In genomic region chr2:98026927-98027522, GRCh38 we compare ENCODE assay signal across 8 cellular contexts. TPM values are rescaled to one million over a fixed set of nuclear protein-coding genes. Genes with fewer than 3 reads are reported as not detected.
DNase-seq lines count a peak whose midpoint lies in the region; ATAC-seq and TF ChIP-seq lines count a peak whose summit lies in the region.

No MANE protein-coding gene starts in this region.

- no peak overlapping the region for H2BK15ac ChIP-seq in mesendoderm (replicated peaks; ENCODE audit: low read depth)

- TF ChIP-seq CTCF in NB4 (IDR thresholded peaks at IDR 0.05; ENCODE audit: low read depth, low read length), result no peak

- H3K4ac ChIP-seq in mesendoderm (ENCODE audit: low read depth, low read length), result no peak overlapping the region

- no peak overlapping the region for H4K8ac ChIP-seq in mesendoderm (ENCODE audit: low read depth, low read length)

- no peak overlapping the region for H3K4me2 ChIP-seq in mesendoderm (ENCODE audit: low read length)

- no peak for TF ChIP-seq POLR2A in NB4 (IDR thresholded peaks at IDR 0.05; ENCODE audit: extremely low read depth, insufficient read length)

- WGBS in mesendoderm (ENCODE audit: extremely low coverage, insufficient coverage, low lambda C conversion rate), result no CpG with 5 or more reads among the region's 2 CpGs

- H4K5ac ChIP-seq in mesendoderm (ENCODE audit: low read length), result no peak overlapping the region

- H3K79me1 ChIP-seq in mesendoderm (ENCODE audit: low read length), result no peaks in the 10 kb centered on the region

- peaks cover 23% of the 10 kb centered on the region for H3K4me1 ChIP-seq in mesendoderm (ENCODE audit: control insufficient read depth, low read depth, low read length)

- H3K27ac ChIP-seq in mesendoderm (ENCODE audit: low read depth, low read length), result no peak overlapping the region

- no peak overlapping the region for H3K56ac ChIP-seq in mesendoderm (ENCODE audit: low read length)

- DNase-seq in NB4 (ENCODE audit: low read depth) (peak; percentile 84), mesendoderm (no peak), GM03348 (ENCODE audit: low spot score) (no peak), NCI-H1436 (lab: John Stamatoyannopoulos, UW) (no peak), left colon (no peak), dedifferentiated amniotic fluid mesenchymal stem cell (ENCODE audit: extremely low spot score) (no peak)

- H2BK5ac ChIP-seq in mesendoderm (ENCODE audit: low read length), result no peak overlapping the region

- no peaks in the 10 kb centered on the region for H3K36me3 ChIP-seq in mesendoderm (ENCODE audit: control insufficient read depth, insufficient read depth, low read length)

- H3K79me2 ChIP-seq in mesendoderm (ENCODE audit: control insufficient read depth, insufficient read depth, low read length), result no peaks in the 10 kb centered on the region

- intact Hi-C loops in left colon (cut with DNase I, micrococcal nuclease), result no loop called here

- no peak overlapping the region for H3K9ac ChIP-seq in mesendoderm (ENCODE audit: low read length)

- no peak overlapping the region for H3K23ac ChIP-seq in mesendoderm (ENCODE audit: low read length)

- no peaks in the 10 kb centered on the region for H3K27me3 ChIP-seq in mesendoderm (ENCODE audit: insufficient read depth, low read length, poor library complexity)

- ATAC-seq in GM18873 (IDR thresholded peaks at IDR 0.05; ENCODE audit: low FRiP score, unreplicated experiment), result peak; percentile 75
- ATAC-seq in HG02623 (IDR thresholded peaks at IDR 0.05; ENCODE audit: unreplicated experiment), result peak; percentile 80
- ATAC-seq in left colon, result no peak

- H3K4me3 ChIP-seq in NB4 (ENCODE audit: low read depth, low read length), result no peak overlapping the region
- H3K4me3 ChIP-seq in mesendoderm (ENCODE audit: low read length), result no peak overlapping the region

- H2BK120ac ChIP-seq in mesendoderm (ENCODE audit: low read depth, low read length), result no peak overlapping the region

- H2AK5ac ChIP-seq in mesendoderm (ENCODE audit: low read length), result peak overlapping the region; percentile 15

- H3K18ac ChIP-seq in mesendoderm (ENCODE audit: low read length), result no peak overlapping the region

RNA-seq across cellular contexts. Expression of gene TMEM131, which starts 31.3 kb away (rescaled TPM):
- polyA plus RNA-seq in mesendoderm (2013, experiment 1 of 2), result 24.4 TPM
- 22.9 TPM for polyA plus RNA-seq in mesendoderm (2013, experiment 2 of 2)
- total RNA-seq in left colon, result 10 to 100 TPM; 80.6 to 89.5 TPM

RNA-seq across cellular contexts. Expression of gene VWA3B, which starts 59.9 kb away (rescaled TPM):
- 0.67 TPM for polyA plus RNA-seq in mesendoderm (2013, experiment 1 of 2)
- 0.56 TPM for polyA plus RNA-seq in mesendoderm (2013, experiment 2 of 2)
- total RNA-seq in left colon, result 1 to 10 TPM; 2.9 to 3.9 TPM
